Comparison of ENCODE assay signal across 10 cellular contexts in the genomic region with DNA sequence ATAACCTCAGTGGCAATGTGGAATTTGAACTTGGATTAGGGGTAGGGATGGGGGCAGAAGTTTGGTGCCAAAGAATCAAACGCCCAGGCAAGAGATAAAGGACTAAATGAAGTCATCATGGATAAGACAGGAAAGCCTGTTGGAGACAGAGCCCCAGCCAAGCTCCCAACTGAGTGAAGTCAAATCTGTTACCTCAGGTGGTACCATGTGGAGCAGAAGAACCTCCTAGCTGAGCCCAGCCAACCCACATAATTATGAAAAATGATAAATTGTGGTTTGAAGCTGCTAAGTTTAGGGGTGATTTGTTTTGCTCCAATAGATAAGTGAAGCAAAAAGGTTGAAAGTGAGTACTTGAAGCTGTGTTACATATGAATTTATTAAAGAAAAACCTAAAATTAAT.
"Had no signal": no experiment of that assay in that cellular context is flagged by ENCODE, and none has a peak within 500 bp of the region (broad histone marks: within the 10 kb centered on the region; RNA-seq: fewer than 3 reads in every experiment).

No MANE protein-coding gene starts in this region.

- H3K4me3 ChIP-seq: GM23248, K562 had no signal

- H3K9ac ChIP-seq: GM23248 had no signal

- FAIRE-seq: H1, H54, K562 had no signal

- DNase-seq: GM23248, H9, HCEC 1CT, HFFc6, IMR-90, KG1 had no signal

- H3K27ac ChIP-seq: GM23248, HL-60 had no signal

- ATAC-seq: K562 had no signal

- H2AFZ ChIP-seq: GM23248 had no signal
